8 cellular contexts compared by ENCODE assay signal in genomic region chr6:93193868-93194267, GRCh38.
"Had no signal": no experiment of that assay in that cellular context is flagged by ENCODE, and none has a peak within 500 bp of the region (broad histone marks: within the 10 kb centered on the region; RNA-seq: fewer than 3 reads in every experiment).

No MANE protein-coding gene starts in this region.

- DNase-seq: H9, HCEC 1CT, IMR-90 had no signal

- ATAC-seq: GM23338, K562 had no signal

- FAIRE-seq: H1, H54, HTR-8/SVneo, K562 had no signal

- H3K4me3 ChIP-seq: GM23338, K562 had no signal
